Comparison of ENCODE assay signal across 18 cellular contexts in genomic region chr22:37703906-37704305, GRCh38. TPM values are rescaled to one million over a fixed set of nuclear protein-coding genes. Genes with fewer than 3 reads are reported as not detected.
A peak's percentile ranks its signal among the peaks of the same experiment; 100 is the strongest.
DNase-seq lines count a peak whose midpoint lies in the region; ATAC-seq and TF ChIP-seq lines count a peak whose summit lies in the region.
"Had no signal": no experiment of that assay in that cellular context is flagged by ENCODE, and none has a peak within 500 bp of the region (broad histone marks: within the 10 kb centered on the region; RNA-seq: fewer than 3 reads in every experiment).

No MANE protein-coding gene starts in this region.

- in situ Hi-C loops in HAP-1 (cut with MboI; ENCODE audit: low sequenced_read_pairs) = no loop called here

- H3K4me3 ChIP-seq in MG63 (no peak overlapping the region), epithelial cell of esophagus (ENCODE audit: low read length) (no peak overlapping the region), HAP-1 (no peak overlapping the region)

- no peaks in the 10 kb centered on the region for H3K36me3 ChIP-seq in MG63
- no peaks in the 10 kb centered on the region for H3K36me3 ChIP-seq in HAP-1 (replicated peaks)

- TF ChIP-seq CTCF in epithelial cell of esophagus (IDR thresholded peaks at IDR 0.05; ENCODE audit: insufficient read depth, low read depth, low read length, missing control alignments) = no peak

- H3K27me3 ChIP-seq in MG63 = no peaks in the 10 kb centered on the region
- no peaks in the 10 kb centered on the region for H3K27me3 ChIP-seq in HAP-1 (ENCODE audit: low read depth)
- H3K27me3 ChIP-seq: BE2C had no signal

- no peak for ATAC-seq in SK-N-SH treated with all-trans-retinoic acid at 6 μM for 48 hours
- no peak for ATAC-seq in HG03280 (IDR thresholded peaks at IDR 0.05; ENCODE audit: unreplicated experiment)
- ATAC-seq in HG03097 (IDR thresholded peaks at IDR 0.05; ENCODE audit: low FRiP score, unreplicated experiment) = no peak

- no peaks in the 10 kb centered on the region for H3K9me3 ChIP-seq in MG63
- H3K9me3 ChIP-seq in HAP-1 = no peaks in the 10 kb centered on the region
- H3K9me3 ChIP-seq: BE2C had no signal

- DNase-seq in MG63 (peak; percentile 39), epithelial cell of esophagus (ENCODE audit: low read depth) (peak; percentile 47), iris pigment epithelial cell (ENCODE audit: low read depth) (peak; percentile 32), HAP-1 (ENCODE audit: low spot score in 2 of 2) (no peak)
- DNase-seq: ACHN; BE2C; C1 segment of cervical spinal cord; CD4-positive, CD25-positive, alpha-beta regulatory T cell; CD8-positive, alpha-beta memory T cell; COR-L47; DMS 273 treated with DMSO at 0.1 percent for 48 hours; GDM1; GOT3; H7; KBM-7 had no signal

- no peaks in the 10 kb centered on the region for H3K4me1 ChIP-seq in HAP-1
- H3K4me1 ChIP-seq: BE2C had no signal

TF ChIP-seq in SK-N-SH treated with all-trans-retinoic acid at 6 μM for 48 hours, 23 proteins besides CTCF, POLR2A, EP300 and RAD21:
- TF ChIP-seq BACH2 (CRISPR knock-in tag; IDR thresholded peaks at IDR 0.05; ENCODE audit: borderline replicate concordance) (no peak), ESRRG (CRISPR knock-in tag; IDR thresholded peaks at IDR 0.05) (no peak)
TF ChIP-seq in SK-N-SH treated with all-trans-retinoic acid at 6 μM for 48 hours: peak in this region for 0.

RNA-seq across cellular contexts. Expression of gene TRIOBP, which starts 7.1 kb away (rescaled TPM):
- total RNA-seq in MG63 (2014; rRNA removed; shearing (Covaris generic); ENCODE audit: low replicate concordance) = 154 and 194 TPM in 2 replicates

RNA-seq across cellular contexts. Expression of gene NOL12, which starts 17.8 kb away (rescaled TPM):
- 61.0 and 111 TPM in 2 replicates for total RNA-seq in MG63 (2014; rRNA removed; shearing (Covaris generic); ENCODE audit: low replicate concordance)

RNA-seq across cellular contexts. Expression of gene LGALS1, which starts 28.5 kb away (rescaled TPM):
- total RNA-seq in MG63 (2014; rRNA removed; shearing (Covaris generic); ENCODE audit: low replicate concordance) = 3,913 and 4,947 TPM in 2 replicates

RNA-seq across cellular contexts. Expression of gene PDXP, which starts 45.4 kb away (rescaled TPM):
- total RNA-seq in MG63 (2014; rRNA removed; shearing (Covaris generic); ENCODE audit: low replicate concordance) = 18.0 and 24.2 TPM in 2 replicates

Comparison
In these comparisons a context has a peak if more than half of its experiments do, and no peak if none do; other contexts are left out.
1. DNase-seq: peak in MG63 (single experiment), epithelial cell of esophagus (single experiment) and iris pigment epithelial cell (single experiment); none in HAP-1 (0 of 2).